In the genomic region with DNA sequence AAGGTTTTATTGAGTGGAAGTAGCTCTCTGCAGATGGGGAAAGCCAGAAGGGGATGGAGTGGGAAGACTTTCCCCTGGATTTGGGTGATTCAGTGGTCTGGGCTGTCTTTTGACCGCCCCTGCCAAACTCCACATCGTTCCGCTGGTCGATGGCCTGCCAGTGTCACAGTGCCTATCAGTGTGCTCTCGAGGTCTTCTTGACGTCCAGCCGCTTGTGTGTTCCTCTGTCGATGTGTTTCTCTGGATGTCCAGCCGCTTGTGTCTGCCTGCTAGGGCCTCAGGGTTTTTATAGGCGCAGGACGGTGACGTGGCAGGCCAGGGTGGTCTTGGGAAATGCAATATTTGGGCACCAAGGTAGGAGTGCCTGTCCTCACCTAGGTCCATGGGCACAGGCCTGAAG, we compare ENCODE assay signal across 29 cellular contexts.
"Had no signal": no experiment of that assay in that cellular context is flagged by ENCODE, and none has a peak within 500 bp of the region (broad histone marks: within the 10 kb centered on the region; RNA-seq: fewer than 3 reads in every experiment).

No MANE protein-coding gene starts in this region.

- H3K4me1 Mint-ChIP-seq: activated CD4-positive, alpha-beta memory T cell treated with anti-CD3 and anti-CD28 coated beads, Interleukin-2, amount 10 ng/mL, durations not matched to agents 7 days and 5 days; activated CD4-positive, alpha-beta T cell treated with anti-CD3 and anti-CD28 coated beads, Interleukin-2, amount 10 ng/mL, durations not matched to agents 7 days and 5 days; activated naive CD4-positive, alpha-beta T cell treated with anti-CD3 and anti-CD28 coated beads, Interleukin-2, amount 10 ng/mL, durations not matched to agents 7 days and 5 days; activated naive CD8-positive, alpha-beta T cell treated with anti-CD3 and anti-CD28 coated beads, Interleukin-2, amount 10 ng/mL, durations not matched to agents 7 days and 5 days; central memory CD8-positive, alpha-beta T cell; WTC11 had no signal

- DNase-seq: activated CD4-positive, alpha-beta memory T cell treated with anti-CD3 and anti-CD28 coated beads, Interleukin-2, amount 10 ng/mL, durations not matched to agents 7 days and 5 days; activated CD4-positive, alpha-beta T cell treated with anti-CD3 and anti-CD28 coated beads for 1 hour; activated CD4-positive, alpha-beta T cell treated with anti-CD3 and anti-CD28 coated beads for 4 hours; activated CD4-positive, alpha-beta T cell treated with anti-CD3 and anti-CD28 coated beads, Interleukin-2, amount 10 ng/mL, durations not matched to agents 7 days and 5 days; activated CD4-positive, alpha-beta T cell treated with anti-CD3 and anti-CD28 coated beads, Interleukin-2, amount 50 U/mL, for 4 hours; activated CD8-positive, alpha-beta memory T cell treated with anti-CD3 and anti-CD28 coated beads, Interleukin-2, amount 50 U/mL, for 48 hours; activated gamma-delta T cell; activated naive CD4-positive, alpha-beta T cell treated with anti-CD3 and anti-CD28 coated beads, Interleukin-2, amount 10 ng/mL, durations not matched to agents 7 days and 5 days; activated naive CD8-positive, alpha-beta T cell treated with anti-CD3 and anti-CD28 coated beads, Interleukin-2, amount 10 ng/mL, durations not matched to agents 7 days and 5 days; activated T-cell treated with anti-CD3 and anti-CD28 coated beads for 4 hours; activated T-cell treated with anti-CD3 and anti-CD28 coated beads, Interleukin-2, amount 50 U/mL, for 24 hours; activated T-cell treated with anti-CD3 and anti-CD28 coated beads, Interleukin-2, amount 50 U/mL, for 72 hours; dermis blood vessel endothelial cell; effector CD8-positive, alpha-beta T cell; esophagus squamous epithelium; foreskin melanocyte; T-helper 2 cell had no signal

- H3K27ac ChIP-seq: ascending aorta, breast epithelium, coronary artery, epithelial cell of prostate, esophagus squamous epithelium, gastroesophageal sphincter, VCaP had no signal

- H3K36me3 Mint-ChIP-seq: activated naive CD4-positive, alpha-beta T cell treated with anti-CD3 and anti-CD28 coated beads, Interleukin-2, amount 10 ng/mL, durations not matched to agents 7 days and 5 days; activated naive CD4-positive, alpha-beta T cell treated with anti-CD3 and anti-CD28 coated beads, Interleukin-2, amount 50 U/mL, for 72 hours; activated naive CD8-positive, alpha-beta T cell treated with anti-CD3 and anti-CD28 coated beads, Interleukin-2, amount 10 ng/mL, durations not matched to agents 7 days and 5 days; brain had no signal

- FAIRE-seq: endometrium, endothelial cell of umbilical vein had no signal

- H3K4me3 Mint-ChIP-seq: activated CD4-positive, alpha-beta memory T cell treated with anti-CD3 and anti-CD28 coated beads, Interleukin-2, amount 10 ng/mL, durations not matched to agents 7 days and 5 days; activated CD4-positive, alpha-beta T cell treated with anti-CD3 and anti-CD28 coated beads, Interleukin-2, amount 10 ng/mL, durations not matched to agents 7 days and 5 days; activated naive CD4-positive, alpha-beta T cell treated with anti-CD3 and anti-CD28 coated beads, Interleukin-2, amount 10 ng/mL, durations not matched to agents 7 days and 5 days; activated naive CD8-positive, alpha-beta T cell treated with anti-CD3 and anti-CD28 coated beads, Interleukin-2, amount 10 ng/mL, durations not matched to agents 7 days and 5 days; activated T-cell treated with anti-CD3 and anti-CD28 coated beads, Interleukin-2, amount 50 U/mL, for 24 hours; activated T-cell treated with anti-CD3 and anti-CD28 coated beads, Interleukin-2, amount 50 U/mL, for 72 hours; brain; central memory CD8-positive, alpha-beta T cell; WTC11 had no signal

- H3K9me3 ChIP-seq: ascending aorta, breast epithelium, esophagus squamous epithelium had no signal

- H3K27ac Mint-ChIP-seq: activated CD4-positive, alpha-beta memory T cell treated with anti-CD3 and anti-CD28 coated beads, Interleukin-2, amount 10 ng/mL, durations not matched to agents 7 days and 5 days; activated CD4-positive, alpha-beta T cell treated with anti-CD3 and anti-CD28 coated beads, Interleukin-2, amount 10 ng/mL, durations not matched to agents 7 days and 5 days; activated naive CD4-positive, alpha-beta T cell treated with anti-CD3 and anti-CD28 coated beads, Interleukin-2, amount 10 ng/mL, durations not matched to agents 7 days and 5 days; activated naive CD4-positive, alpha-beta T cell treated with anti-CD3 and anti-CD28 coated beads, Interleukin-2, amount 50 U/mL, for 72 hours; activated naive CD8-positive, alpha-beta T cell treated with anti-CD3 and anti-CD28 coated beads, Interleukin-2, amount 10 ng/mL, durations not matched to agents 7 days and 5 days; activated T-cell treated with anti-CD3 and anti-CD28 coated beads, Interleukin-2, amount 50 U/mL, for 24 hours; activated T-cell treated with anti-CD3 and anti-CD28 coated beads, Interleukin-2, amount 50 U/mL, for 72 hours; WTC11 had no signal

- H3K36me3 ChIP-seq: ascending aorta, breast epithelium, esophagus squamous epithelium, gastroesophageal sphincter had no signal

- H3K4me1 ChIP-seq: ascending aorta, breast epithelium, esophagus squamous epithelium, gastroesophageal sphincter had no signal

- H3K9me3 Mint-ChIP-seq: activated CD4-positive, alpha-beta memory T cell treated with anti-CD3 and anti-CD28 coated beads, Interleukin-2, amount 10 ng/mL, durations not matched to agents 7 days and 5 days had no signal

- H3K4me3 ChIP-seq: ascending aorta, breast epithelium, coronary artery, esophagus squamous epithelium, gastroesophageal sphincter had no signal

- H3K27me3 Mint-ChIP-seq: activated CD4-positive, alpha-beta memory T cell treated with anti-CD3 and anti-CD28 coated beads, Interleukin-2, amount 10 ng/mL, durations not matched to agents 7 days and 5 days; activated CD4-positive, alpha-beta T cell treated with anti-CD3 and anti-CD28 coated beads, Interleukin-2, amount 10 ng/mL, durations not matched to agents 7 days and 5 days; activated naive CD4-positive, alpha-beta T cell treated with anti-CD3 and anti-CD28 coated beads, Interleukin-2, amount 10 ng/mL, durations not matched to agents 7 days and 5 days; activated naive CD8-positive, alpha-beta T cell treated with anti-CD3 and anti-CD28 coated beads, Interleukin-2, amount 10 ng/mL, durations not matched to agents 7 days and 5 days; activated T-cell treated with anti-CD3 and anti-CD28 coated beads, Interleukin-2, amount 50 U/mL, for 24 hours; brain; central memory CD8-positive, alpha-beta T cell had no signal

- ATAC-seq: activated naive CD4-positive, alpha-beta T cell treated with anti-CD3 and anti-CD28 coated beads, Interleukin-2, amount 50 U/mL, for 72 hours; activated T-cell treated with anti-CD3 and anti-CD28 coated beads, Interleukin-2, amount 50 U/mL, for 72 hours; gastroesophageal sphincter; WTC11 had no signal
